Comparison of ENCODE assay signal across 8 cellular contexts in genomic region chr18:67516432-67517223, GRCh38. TPM values are rescaled to one million over a fixed set of nuclear protein-coding genes. Genes with fewer than 3 reads are reported as not detected.
DNase-seq lines count a peak whose midpoint lies in the region; ATAC-seq and TF ChIP-seq lines count a peak whose summit lies in the region.

Gene DSEL (minus strand): TSS chr18:67516720. CDS start chr18:67514608, 2,112 bp downstream.

- H3K27me3 Mint-ChIP-seq in nephron (ENCODE audit: low read depth), result no peaks in the 10 kb centered on the region

- no peaks in the 10 kb centered on the region for H3K9me3 Mint-ChIP-seq in nephron

- H3K27ac ChIP-seq in RWPE1, result peak within 1 kb of the TSS; percentile 85

- peak within 1 kb of the TSS; percentile 93 to 99 (median 96) for H3K4me3 Mint-ChIP-seq in nephron

- TF ChIP-seq CTCF in RWPE1 (conservative IDR thresholded peaks at IDR 0.05; ENCODE audit: low read depth) (no peak), nephron (IDR thresholded peaks at IDR 0.05; ENCODE audit: unreplicated experiment in 3 of 3) (no peak)

- peak within 1 kb of the TSS; percentile 43 for H3K4me3 ChIP-seq in Jurkat, Clone E6-1 (ENCODE audit: low read length)

- CTCF ChIA-PET in RWPE1 (lab: Yijun Ruan, JAX), result interaction anchor here (1.0 kb wide), 1 partner anchor 1142 kb away, joined by 3 read pairs; no protein-coding TSS in a partner anchor

- POLR2A ChIA-PET in RWPE1 (lab: Yijun Ruan, JAX; ENCODE audit: low non-redundant PET), result no interaction called here

- H3K4me1 Mint-ChIP-seq in nephron, result peaks cover 53% of the 10 kb centered on the region

- peaks cover 25% of the 10 kb centered on the region for H3K36me3 Mint-ChIP-seq in nephron (ENCODE audit: low read depth)

- peak; percentile 92 for ATAC-seq in GM21723 (IDR thresholded peaks at IDR 0.05; ENCODE audit: unreplicated experiment)

- DNase-seq in DMS153 (lab: John Stamatoyannopoulos, UW) (peak; percentile 59), RWPE1 (ENCODE audit: low spot score) (peak; percentile 95), activated gamma-delta T cell (lab: John Stamatoyannopoulos, UW) (peak; percentile 94), fibroblast of the conjunctiva (ENCODE audit: low read depth) (peak; percentile 91)
- DNase-seq in Jurkat, Clone E6-1 (ENCODE audit: low read depth, low spot score), result peak; percentile 67
- peak; percentile 89 to 99 (median 96) for DNase-seq in stimulated activated naive CD4-positive, alpha-beta T cell (lab: John Stamatoyannopoulos, UW)

- peak within 1 kb of the TSS; percentile 92 to 98 (median 95) for H3K27ac Mint-ChIP-seq in nephron

RNA-seq across cellular contexts. Expression of gene DSEL, which starts in this region (rescaled TPM):
- polyA plus RNA-seq in Jurkat, Clone E6-1 (2012; ENCODE audit: insufficient read depth, insufficient read length), result 0.09 TPM

Comparison
In these comparisons a context has a peak if more than half of its experiments do, and no peak if none do; other contexts are left out.
1. Peak in every context shown above with its lines: DNase-seq, ATAC-seq, H3K4me3 ChIP-seq and H3K27ac ChIP-seq.